Comparison of ENCODE assay signal across 9 cellular contexts in genomic region chr16:69126801-69127200, GRCh38. TPM values are rescaled to one million over a fixed set of nuclear protein-coding genes. Genes with fewer than 3 reads are reported as not detected.
DNase-seq lines count a peak whose midpoint lies in the region; ATAC-seq, FAIRE-seq and TF ChIP-seq lines count a peak whose summit lies in the region.
"Not testable (repeated sequence)": the region's sequence is repeated elsewhere in the genome, so short reads cannot be mapped to it uniquely, and the experiment has no call there.
"Had no signal": no experiment of that assay in that cellular context is flagged by ENCODE, and none has a peak within 500 bp of the region (broad histone marks: within the 10 kb centered on the region; RNA-seq: fewer than 3 reads in every experiment).

No MANE protein-coding gene starts in this region.

- FAIRE-seq in HepG2 (lab: Jason Lieb, UNC) = not testable (repeated sequence)

- CTCF ChIA-PET in CD4-positive, alpha-beta T cell (lab: Charles Lee); HepG2 (lab: Yijun Ruan, JAX; ENCODE audit: low intra/inter-chr PET ratio, low total read pairs): not testable (repeated sequence)

- H3K9ac ChIP-seq in HepG2 (ENCODE audit: insufficient read depth, low read depth, low read length) = not testable (repeated sequence)

- not testable (repeated sequence) for TF ChIP-seq CTCF in CD4-positive, alpha-beta T cell (IDR thresholded peaks at IDR 0.05); HFFc6 (IDR thresholded peaks at IDR 0.05); HepG2 (CRISPR knock-in tag; IDR thresholded peaks at IDR 0.05); nephron progenitor cell (IDR thresholded peaks at IDR 0.05)

- not testable (repeated sequence) for H3K27me3 Mint-ChIP-seq in CD4-positive, alpha-beta T cell; HFFc6 (ENCODE audit: insufficient read depth); activated T-helper 17 cell treated with anti-CD3 and anti-CD28 coated beads, Interleukin-2, amount 50 U/mL, for 72 hours; central memory CD8-positive, alpha-beta T cell; nephron progenitor cell (ENCODE audit: low read depth, poor library complexity)

- H3K36me3 ChIP-seq in HepG2 (replicated peaks in 1 of 2; ENCODE audit: control insufficient read depth in 1 of 2, insufficient read depth in 2 of 2, low read length in 2 of 2) = not testable (repeated sequence)

- in situ Hi-C loops in HepG2 (cut with HindIII; ENCODE audit: extremely low pct_ligation_motif_present, low pct_unique_long_range_greater_than_20kb) = not testable (repeated sequence)

- DNase-seq in CD4-positive, alpha-beta T cell = peak in 1 of 10 experiments; percentile 17
- DNase-seq in HFFc6; central memory CD8-positive, alpha-beta T cell (ENCODE audit: low spot score in 2 of 2); HepG2 (ENCODE audit: low spot score); nephron progenitor cell: not testable (repeated sequence)
- peak; percentile 14 for DNase-seq in sciatic nerve (ENCODE audit: low spot score)

- H3K4me3 Mint-ChIP-seq in CD4-positive, alpha-beta T cell; HFFc6; activated T-helper 17 cell treated with anti-CD3 and anti-CD28 coated beads, Interleukin-2, amount 50 U/mL, for 72 hours; central memory CD8-positive, alpha-beta T cell; nephron progenitor cell: not testable (repeated sequence)

- intact Hi-C loops in CD4-positive, alpha-beta T cell (cut with DNase I, micrococcal nuclease); HepG2 (cut with micrococcal nuclease; ENCODE audit: unreplicated experiment): not testable (repeated sequence)
- intact Hi-C loops in sciatic nerve (cut with DNase I) = loop anchor here (10.0 kb wide), 1 partner anchor 602 kb away; no protein-coding TSS in a partner anchor

- peaks cover 37% of the 10 kb centered on the region for H3K36me3 Mint-ChIP-seq in CD4-positive, alpha-beta T cell (ENCODE audit: low read depth)
- H3K36me3 Mint-ChIP-seq in HFFc6 (ENCODE audit: low read depth) (peaks cover 19% of the 10 kb centered on the region), nephron progenitor cell (ENCODE audit: low read depth) (peaks cover 56% of the 10 kb centered on the region)
- peaks cover 61% of the 10 kb centered on the region for H3K36me3 Mint-ChIP-seq in activated T-helper 17 cell treated with anti-CD3 and anti-CD28 coated beads, Interleukin-2, amount 50 U/mL, for 72 hours (ENCODE audit: low read depth)
- H3K36me3 Mint-ChIP-seq in central memory CD8-positive, alpha-beta T cell (ENCODE audit: insufficient read depth) = peaks cover 28% of the 10 kb centered on the region

- TF ChIP-seq RAD21 in HepG2 (CRISPR knock-in tag; IDR thresholded peaks at IDR 0.05) = not testable (repeated sequence)

- TF ChIP-seq EP300 in HepG2 (IDR thresholded peaks at IDR 0.05; ENCODE audit: low read depth in 2 of 2, low read length in 2 of 2); HepG2 (CRISPR knock-in tag; IDR thresholded peaks at IDR 0.05; ENCODE audit: borderline replicate concordance): not testable (repeated sequence)

- not testable (repeated sequence) for H3K4me2 ChIP-seq in HepG2 (ENCODE audit: low read depth, low read length)

- not testable (repeated sequence) for ATAC-seq in CD4-positive, alpha-beta T cell (ENCODE audit: poor library complexity); activated T-helper 17 cell treated with anti-CD3 and anti-CD28 coated beads, Interleukin-2, amount 50 U/mL, for 72 hours (replicated peaks); central memory CD8-positive, alpha-beta T cell (replicated peaks; ENCODE audit: extremely low read depth, poor library complexity, severe bottlenecking); HepG2; sciatic nerve

- not testable (repeated sequence) for H3K27me3 ChIP-seq in CD4-positive, alpha-beta T cell (ENCODE audit: control insufficient read depth, insufficient read depth, low read length); HepG2 (ENCODE audit: control insufficient read depth in 1 of 2, insufficient read depth in 2 of 2, low read length in 2 of 2)

- H3K4me1 Mint-ChIP-seq in CD4-positive, alpha-beta T cell (ENCODE audit: low read depth) = peaks cover 48% of the 10 kb centered on the region
- peaks cover 43% of the 10 kb centered on the region for H3K4me1 Mint-ChIP-seq in HFFc6 (ENCODE audit: low read depth)
- H3K4me1 Mint-ChIP-seq in activated T-helper 17 cell treated with anti-CD3 and anti-CD28 coated beads, Interleukin-2, amount 50 U/mL, for 72 hours = peaks cover 28% of the 10 kb centered on the region
- H3K4me1 Mint-ChIP-seq in central memory CD8-positive, alpha-beta T cell = peaks cover 37% of the 10 kb centered on the region
- H3K4me1 Mint-ChIP-seq in nephron progenitor cell = peaks cover 30% of the 10 kb centered on the region

- not testable (repeated sequence) for H4K20me1 ChIP-seq in HepG2 (ENCODE audit: insufficient read depth, low read length)

- not testable (repeated sequence) for H3K9me3 Mint-ChIP-seq in CD4-positive, alpha-beta T cell; HFFc6; activated T-helper 17 cell treated with anti-CD3 and anti-CD28 coated beads, Interleukin-2, amount 50 U/mL, for 72 hours; central memory CD8-positive, alpha-beta T cell; nephron progenitor cell

- H3K4me1 ChIP-seq in HepG2 (ENCODE audit: insufficient read depth, low read length) = peaks cover 29% of the 10 kb centered on the region

- H3K9me3 ChIP-seq in CD4-positive, alpha-beta T cell (ENCODE audit: control insufficient read depth, low read length); HepG2 (ENCODE audit: low read length): not testable (repeated sequence)

- not testable (repeated sequence) for H3K4me3 ChIP-seq in HepG2 (replicated peaks in 1 of 3; ENCODE audit: insufficient read depth in 1 of 3, low read depth in 2 of 3, low read length in 3 of 3)

- BruUV-seq in HepG2 (replicated peaks; lab: Mats Ljungman, UMichigan) = not testable (repeated sequence)

- H3K27ac Mint-ChIP-seq in CD4-positive, alpha-beta T cell = peak overlapping the region; percentile 52
- H3K27ac Mint-ChIP-seq in HFFc6 (peak overlapping the region; percentile 9; the same call in 1 of the 2 replicates), nephron progenitor cell (peak overlapping the region; percentile 82)
- H3K27ac Mint-ChIP-seq in activated T-helper 17 cell treated with anti-CD3 and anti-CD28 coated beads, Interleukin-2, amount 50 U/mL, for 72 hours = peak overlapping the region; percentile 62
- peak overlapping the region; percentile 44 for H3K27ac Mint-ChIP-seq in central memory CD8-positive, alpha-beta T cell (ENCODE audit: low read depth)

- H3K27ac ChIP-seq in CD4-positive, alpha-beta T cell (ENCODE audit: low read depth, low read length); HepG2 (ENCODE audit: extremely low read length, insufficient read depth, low read length): not testable (repeated sequence)

- 95% methylated on average over 10 of the region's 10 CpGs for WGBS in HepG2 (ENCODE audit: low lambda C conversion rate)

- not testable (repeated sequence) for TF ChIP-seq POLR2A in HepG2 (IDR thresholded peaks at IDR 0.05; ENCODE audit: insufficient read depth in 1 of 2, low read depth in 2 of 2, low read length in 2 of 2)

- not testable (repeated sequence) for H2AFZ ChIP-seq in HepG2 (ENCODE audit: low read length)

- H3K79me2 ChIP-seq in HepG2 (ENCODE audit: insufficient read depth, low read length) = peaks cover 25% of the 10 kb centered on the region

- POLR2A ChIA-PET in CD4-positive, alpha-beta T cell (lab: Charles Lee); HepG2 (lab: Yijun Ruan, JAX): not testable (repeated sequence)

RNA-seq across cellular contexts. Expression of gene CHTF8, which starts 5.6 kb away (rescaled TPM):
- 10 to 100 TPM; 25.8 to 28.5 TPM for total RNA-seq in CD4-positive, alpha-beta T cell
- 100 to 1,000 TPM; 103 to 149 (median 125) TPM for total RNA-seq in HFFc6 (2021; fragmentation: NEBNext Ultra II Directional; extraction: Animal tissue kit (Norgen Biotek cat#: 25700))
- 100 to 1,000 TPM; 103 to 129 TPM for total RNA-seq in activated T-helper 17 cell treated with anti-CD3 and anti-CD28 coated beads, Interleukin-2, amount 50 U/mL, for 72 hours
- 37.2 and 64.1 TPM in 2 replicates for total RNA-seq in HepG2 (2016; rRNA removed; fragmentation: Illumina TruSeq; extraction: Trizol)
- total RNA-seq in HepG2 (2016; cell fraction: cytosol; rRNA removed; fragmentation: Illumina TruSeq; extraction: Trizol; ENCODE audit: low read depth) = 15.9 and 16.0 TPM in 2 replicates
- total RNA-seq in HepG2 (2016; cell fraction: insoluble cytoplasmic fraction; rRNA removed; fragmentation: Illumina TruSeq; extraction: Trizol) = 45.2 and 61.3 TPM in 2 replicates
- total RNA-seq in HepG2 (2016; cell fraction: membrane; rRNA removed; fragmentation: Illumina TruSeq; extraction: Trizol) = 36.4 and 42.2 TPM in 2 replicates
- total RNA-seq in HepG2 (2016; cell fraction: nucleus; rRNA removed; fragmentation: Illumina TruSeq; extraction: Trizol) = 25.4 and 28.1 TPM in 2 replicates
- polyA plus RNA-seq in HepG2 (2011; rRNA removed) = 67.5 and 74.3 TPM in 2 replicates
- 71.6 and 77.6 TPM in 2 replicates for polyA plus RNA-seq in HepG2 (2011; cell fraction: cytosol; rRNA removed)
- 34.1 and 36.4 TPM in 2 replicates for polyA plus RNA-seq in HepG2 (2011; cell fraction: nucleus; rRNA removed)
- polyA plus RNA-seq in HepG2 (2012) = 47.0 and 51.3 TPM in 2 replicates
- polyA plus RNA-seq in HepG2 (2016; cell fraction: cytosol; fragmentation: Illumina TruSeq; extraction: Trizol; ENCODE audit: low read depth) = 18.3 and 28.8 TPM in 2 replicates
- 123 and 124 TPM in 2 replicates for polyA plus RNA-seq in HepG2 (2016; cell fraction: insoluble cytoplasmic fraction; fragmentation: Illumina TruSeq; extraction: Trizol; ENCODE audit: low read depth)
- 44.9 and 57.1 TPM in 2 replicates for polyA plus RNA-seq in HepG2 (2016; cell fraction: membrane; fragmentation: Illumina TruSeq; extraction: Trizol; ENCODE audit: low read depth)
- polyA plus RNA-seq in HepG2 (2016; cell fraction: nucleus; fragmentation: Illumina TruSeq; extraction: Trizol; ENCODE audit: insufficient read depth, low read depth) = 55.2 and 67.8 TPM in 2 replicates
- 127 and 272 TPM in 2 replicates for polyA minus RNA-seq in HepG2 (2011; rRNA and poly(A)+ RNA removed; ENCODE audit: low replicate concordance)
- 48.2 and 50.4 TPM in 2 replicates for polyA minus RNA-seq in HepG2 (2011; cell fraction: cytosol; rRNA and poly(A)+ RNA removed)
- polyA minus RNA-seq in HepG2 (2011; cell fraction: nucleus; rRNA and poly(A)+ RNA removed) = 17.3 and 20.1 TPM in 2 replicates
- total RNA-seq in sciatic nerve = 65.1 TPM

RNA-seq across cellular contexts. Expression of gene UTP4, which starts 5.6 kb away (rescaled TPM):
- total RNA-seq in CD4-positive, alpha-beta T cell = 10 to 100 TPM; 40.1 to 40.3 TPM
- 10 to 100 TPM; 64.1 to 82.4 (median 69.6) TPM for total RNA-seq in HFFc6 (2021; fragmentation: NEBNext Ultra II Directional; extraction: Animal tissue kit (Norgen Biotek cat#: 25700))
- total RNA-seq in activated T-helper 17 cell treated with anti-CD3 and anti-CD28 coated beads, Interleukin-2, amount 50 U/mL, for 72 hours = 100 to 1,000 TPM in 1 of 2 donors, 10 to 100 TPM in 1; 69.1 to 112 TPM
- total RNA-seq in HepG2 (2016; rRNA removed; fragmentation: Illumina TruSeq; extraction: Trizol) (30.0 and 57.1 TPM in 2 replicates), sciatic nerve (40.1 TPM)
- total RNA-seq in HepG2 (2016; cell fraction: cytosol; rRNA removed; fragmentation: Illumina TruSeq; extraction: Trizol; ENCODE audit: low read depth) = 37.9 and 40.6 TPM in 2 replicates
- 26.3 and 63.5 TPM in 2 replicates for total RNA-seq in HepG2 (2016; cell fraction: insoluble cytoplasmic fraction; rRNA removed; fragmentation: Illumina TruSeq; extraction: Trizol)
- 33.1 and 34.6 TPM in 2 replicates for total RNA-seq in HepG2 (2016; cell fraction: membrane; rRNA removed; fragmentation: Illumina TruSeq; extraction: Trizol)
- 37.9 and 38.1 TPM in 2 replicates for total RNA-seq in HepG2 (2016; cell fraction: nucleus; rRNA removed; fragmentation: Illumina TruSeq; extraction: Trizol)
- polyA plus RNA-seq in HepG2 (2011; rRNA removed) = 85.8 and 91.2 TPM in 2 replicates
- polyA plus RNA-seq in HepG2 (2011; cell fraction: cytosol; rRNA removed) = 70.4 and 88.9 TPM in 2 replicates
- 58.2 and 63.9 TPM in 2 replicates for polyA plus RNA-seq in HepG2 (2011; cell fraction: nucleus; rRNA removed)
- polyA plus RNA-seq in HepG2 (2012) = 65.9 and 68.1 TPM in 2 replicates
- 21.9 and 27.0 TPM in 2 replicates for polyA plus RNA-seq in HepG2 (2016; cell fraction: cytosol; fragmentation: Illumina TruSeq; extraction: Trizol; ENCODE audit: low read depth)
- 119 and 121 TPM in 2 replicates for polyA plus RNA-seq in HepG2 (2016; cell fraction: insoluble cytoplasmic fraction; fragmentation: Illumina TruSeq; extraction: Trizol; ENCODE audit: low read depth)
- polyA plus RNA-seq in HepG2 (2016; cell fraction: membrane; fragmentation: Illumina TruSeq; extraction: Trizol; ENCODE audit: low read depth) = 30.9 and 36.3 TPM in 2 replicates
- 71.6 and 78.5 TPM in 2 replicates for polyA plus RNA-seq in HepG2 (2016; cell fraction: nucleus; fragmentation: Illumina TruSeq; extraction: Trizol; ENCODE audit: insufficient read depth, low read depth)
- 126 and 208 TPM in 2 replicates for polyA minus RNA-seq in HepG2 (2011; rRNA and poly(A)+ RNA removed; ENCODE audit: low replicate concordance)
- polyA minus RNA-seq in HepG2 (2011; cell fraction: cytosol; rRNA and poly(A)+ RNA removed) = 51.0 and 51.2 TPM in 2 replicates
- polyA minus RNA-seq in HepG2 (2011; cell fraction: nucleus; rRNA and poly(A)+ RNA removed) = 59.6 and 65.4 TPM in 2 replicates

RNA-seq across cellular contexts. Expression of gene HAS3, which starts 21.3 kb away (rescaled TPM):
- 1 to 10 TPM; 3.2 to 3.4 TPM for total RNA-seq in CD4-positive, alpha-beta T cell
- 1 to 10 TPM; 1.5 to 2.1 (median 1.5) TPM for total RNA-seq in HFFc6 (2021; fragmentation: NEBNext Ultra II Directional; extraction: Animal tissue kit (Norgen Biotek cat#: 25700))
- total RNA-seq in activated T-helper 17 cell treated with anti-CD3 and anti-CD28 coated beads, Interleukin-2, amount 50 U/mL, for 72 hours = under 1 TPM; 0.40 to 0.71 TPM
- total RNA-seq in HepG2 (2016; rRNA removed; fragmentation: Illumina TruSeq; extraction: Trizol) (0.04 TPM in 1 of 2 replicates, not detected in the other), sciatic nerve (2.7 TPM)
- total RNA-seq in HepG2 (2016; cell fraction: cytosol; rRNA removed; fragmentation: Illumina TruSeq; extraction: Trizol; ENCODE audit: low read depth) = 0.09 TPM in 1 of 2 replicates, not detected in the other
- 0.13 and 0.36 TPM in 2 replicates for total RNA-seq in HepG2 (2016; cell fraction: insoluble cytoplasmic fraction; rRNA removed; fragmentation: Illumina TruSeq; extraction: Trizol)
- total RNA-seq in HepG2 (2016; cell fraction: membrane; rRNA removed; fragmentation: Illumina TruSeq; extraction: Trizol) = 0.14 and 0.19 TPM in 2 replicates
- 0.19 and 0.22 TPM in 2 replicates for total RNA-seq in HepG2 (2016; cell fraction: nucleus; rRNA removed; fragmentation: Illumina TruSeq; extraction: Trizol)
- polyA plus RNA-seq in HepG2 (2011; rRNA removed) = 0.30 and 0.64 TPM in 2 replicates
- 0.28 and 0.32 TPM in 2 replicates for polyA plus RNA-seq in HepG2 (2011; cell fraction: cytosol; rRNA removed)
- polyA plus RNA-seq in HepG2 (2011; cell fraction: nucleus; rRNA removed) = 1.3 and 1.4 TPM in 2 replicates
- 0.47 and 0.52 TPM in 2 replicates for polyA plus RNA-seq in HepG2 (2012)
- polyA plus RNA-seq in HepG2 (2016; cell fraction: cytosol; fragmentation: Illumina TruSeq; extraction: Trizol; ENCODE audit: low read depth) = 0.10 TPM in 1 of 2 replicates, not detected in the other
- 0.09 and 0.12 TPM in 2 replicates for polyA plus RNA-seq in HepG2 (2016; cell fraction: insoluble cytoplasmic fraction; fragmentation: Illumina TruSeq; extraction: Trizol; ENCODE audit: low read depth)
- 0.08 and 0.29 TPM in 2 replicates for polyA plus RNA-seq in HepG2 (2016; cell fraction: membrane; fragmentation: Illumina TruSeq; extraction: Trizol; ENCODE audit: low read depth)
- 0.79 and 0.96 TPM in 2 replicates for polyA plus RNA-seq in HepG2 (2016; cell fraction: nucleus; fragmentation: Illumina TruSeq; extraction: Trizol; ENCODE audit: insufficient read depth, low read depth)
- 1.4 and 2.2 TPM in 2 replicates for polyA minus RNA-seq in HepG2 (2011; rRNA and poly(A)+ RNA removed; ENCODE audit: low replicate concordance)
- 0.30 TPM in 1 of 2 replicates, not detected in the other for polyA minus RNA-seq in HepG2 (2011; cell fraction: cytosol; rRNA and poly(A)+ RNA removed)
- 0.99 and 1.4 TPM in 2 replicates for polyA minus RNA-seq in HepG2 (2011; cell fraction: nucleus; rRNA and poly(A)+ RNA removed)
- total RNA-seq: HT-29 had no signal
- polyA plus RNA-seq: GM23248 had no signal

Comparison
In these comparisons a context has a peak if more than half of its experiments do, and no peak if none do; other contexts are left out.
1. H3K27ac Mint-ChIP-seq: peak in every context shown above with its lines; median percentile 82 in nephron progenitor cell; 62 in activated T-helper 17 cell treated with anti-CD3 and anti-CD28 coated beads, Interleukin-2, amount 50 U/mL, for 72 hours; 52 in CD4-positive, alpha-beta T cell; 44 in central memory CD8-positive, alpha-beta T cell; 9 in HFFc6.